In the genomic region with DNA sequence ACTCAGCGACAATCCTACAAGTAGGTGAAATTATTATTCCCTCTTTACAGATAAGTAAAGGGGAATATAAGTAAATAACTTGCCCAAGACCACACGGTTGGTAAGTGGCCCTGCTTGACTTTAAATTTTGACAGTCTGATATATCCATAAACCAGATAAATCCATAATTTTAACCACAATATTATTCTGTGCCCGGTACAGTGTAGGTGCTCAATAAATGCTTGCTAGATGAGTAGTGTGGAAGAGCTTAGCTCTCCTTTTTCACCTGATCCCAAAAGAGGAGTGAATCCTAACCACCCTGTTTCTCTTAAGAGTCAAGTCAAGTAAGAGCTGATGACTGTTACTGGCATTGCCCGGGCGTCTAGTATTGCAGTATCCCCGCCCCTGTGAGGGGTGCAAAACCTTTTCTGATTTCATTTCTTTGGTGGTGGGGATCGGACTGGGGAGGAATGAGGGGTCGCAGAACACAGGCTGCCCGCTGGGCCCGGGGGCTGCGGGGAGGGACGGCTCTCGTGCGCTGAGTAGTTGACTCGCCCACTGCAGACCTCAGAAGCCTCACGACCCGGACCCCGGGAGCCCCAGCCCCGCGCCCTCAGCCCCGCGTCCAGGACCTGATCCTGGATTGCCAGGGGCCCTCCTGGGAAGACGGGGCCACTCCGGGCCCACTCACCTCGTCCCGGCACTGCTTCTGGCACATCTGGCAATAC, we compare ENCODE assay signal across 1 cellular context.
TF ChIP-seq lines count a peak whose summit lies in the region.

No MANE protein-coding gene starts in this region.

TF ChIP-seq in SK-N-SH, 30 proteins besides CTCF, POLR2A, EP300 and RAD21:
- TF ChIP-seq, protein P1, sequence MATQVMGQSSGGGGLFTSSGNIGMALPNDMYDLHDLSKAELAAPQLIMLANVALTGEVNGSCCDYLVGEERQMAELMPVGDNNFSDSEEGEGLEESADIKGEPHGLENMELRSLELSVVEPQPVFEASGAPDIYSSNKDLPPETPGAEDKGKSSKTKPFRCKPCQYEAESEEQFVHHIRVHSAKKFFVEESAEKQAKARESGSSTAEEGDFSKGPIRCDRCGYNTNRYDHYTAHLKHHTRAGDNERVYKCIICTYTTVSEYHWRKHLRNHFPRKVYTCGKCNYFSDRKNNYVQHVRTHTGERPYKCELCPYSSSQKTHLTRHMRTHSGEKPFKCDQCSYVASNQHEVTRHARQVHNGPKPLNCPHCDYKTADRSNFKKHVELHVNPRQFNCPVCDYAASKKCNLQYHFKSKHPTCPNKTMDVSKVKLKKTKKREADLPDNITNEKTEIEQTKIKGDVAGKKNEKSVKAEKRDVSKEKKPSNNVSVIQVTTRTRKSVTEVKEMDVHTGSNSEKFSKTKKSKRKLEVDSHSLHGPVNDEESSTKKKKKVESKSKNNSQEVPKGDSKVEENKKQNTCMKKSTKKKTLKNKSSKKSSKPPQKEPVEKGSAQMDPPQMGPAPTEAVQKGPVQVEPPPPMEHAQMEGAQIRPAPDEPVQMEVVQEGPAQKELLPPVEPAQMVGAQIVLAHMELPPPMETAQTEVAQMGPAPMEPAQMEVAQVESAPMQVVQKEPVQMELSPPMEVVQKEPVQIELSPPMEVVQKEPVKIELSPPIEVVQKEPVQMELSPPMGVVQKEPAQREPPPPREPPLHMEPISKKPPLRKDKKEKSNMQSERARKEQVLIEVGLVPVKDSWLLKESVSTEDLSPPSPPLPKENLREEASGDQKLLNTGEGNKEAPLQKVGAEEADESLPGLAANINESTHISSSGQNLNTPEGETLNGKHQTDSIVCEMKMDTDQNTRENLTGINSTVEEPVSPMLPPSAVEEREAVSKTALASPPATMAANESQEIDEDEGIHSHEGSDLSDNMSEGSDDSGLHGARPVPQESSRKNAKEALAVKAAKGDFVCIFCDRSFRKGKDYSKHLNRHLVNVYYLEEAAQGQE (IDR thresholded peaks at IDR 0.05; ENCODE audit: low read depth, low read length): no peak
- no peak for TF ChIP-seq MEF2A (IDR thresholded peaks at IDR 0.05; ENCODE audit: borderline replicate concordance, low read depth)
- no peak for TF ChIP-seq TEAD4 (IDR thresholded peaks at IDR 0.05; ENCODE audit: borderline replicate concordance, insufficient read depth)
- no peak; the same call in 1 of the 2 replicates for TF ChIP-seq MXI1 (IDR thresholded peaks at IDR 0.05; ENCODE audit: low read depth, low read length)
- TF ChIP-seq SIN3A (IDR thresholded peaks at IDR 0.05; ENCODE audit: borderline replicate concordance, low read depth, low read length): no peak
- no peak for TF ChIP-seq NFIC (IDR thresholded peaks at IDR 0.05; ENCODE audit: borderline replicate concordance)
- TF ChIP-seq FOXM1 (IDR thresholded peaks at IDR 0.05; ENCODE audit: low read depth): no peak
- no peak for TF ChIP-seq YY1 (IDR thresholded peaks at IDR 0.05; ENCODE audit: low read depth)
- no peak for TF ChIP-seq ELF1 (IDR thresholded peaks at IDR 0.05)
- TF ChIP-seq, protein P2, sequence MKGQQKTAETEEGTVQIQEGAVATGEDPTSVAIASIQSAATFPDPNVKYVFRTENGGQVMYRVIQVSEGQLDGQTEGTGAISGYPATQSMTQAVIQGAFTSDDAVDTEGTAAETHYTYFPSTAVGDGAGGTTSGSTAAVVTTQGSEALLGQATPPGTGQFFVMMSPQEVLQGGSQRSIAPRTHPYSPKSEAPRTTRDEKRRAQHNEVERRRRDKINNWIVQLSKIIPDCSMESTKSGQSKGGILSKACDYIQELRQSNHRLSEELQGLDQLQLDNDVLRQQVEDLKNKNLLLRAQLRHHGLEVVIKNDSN (IDR thresholded peaks at IDR 0.05; ENCODE audit: borderline replicate concordance, low read depth): no peak
- no peak for TF ChIP-seq FOXJ3 (CRISPR knock-in tag; IDR thresholded peaks at IDR 0.05)
- TF ChIP-seq, protein P3, sequence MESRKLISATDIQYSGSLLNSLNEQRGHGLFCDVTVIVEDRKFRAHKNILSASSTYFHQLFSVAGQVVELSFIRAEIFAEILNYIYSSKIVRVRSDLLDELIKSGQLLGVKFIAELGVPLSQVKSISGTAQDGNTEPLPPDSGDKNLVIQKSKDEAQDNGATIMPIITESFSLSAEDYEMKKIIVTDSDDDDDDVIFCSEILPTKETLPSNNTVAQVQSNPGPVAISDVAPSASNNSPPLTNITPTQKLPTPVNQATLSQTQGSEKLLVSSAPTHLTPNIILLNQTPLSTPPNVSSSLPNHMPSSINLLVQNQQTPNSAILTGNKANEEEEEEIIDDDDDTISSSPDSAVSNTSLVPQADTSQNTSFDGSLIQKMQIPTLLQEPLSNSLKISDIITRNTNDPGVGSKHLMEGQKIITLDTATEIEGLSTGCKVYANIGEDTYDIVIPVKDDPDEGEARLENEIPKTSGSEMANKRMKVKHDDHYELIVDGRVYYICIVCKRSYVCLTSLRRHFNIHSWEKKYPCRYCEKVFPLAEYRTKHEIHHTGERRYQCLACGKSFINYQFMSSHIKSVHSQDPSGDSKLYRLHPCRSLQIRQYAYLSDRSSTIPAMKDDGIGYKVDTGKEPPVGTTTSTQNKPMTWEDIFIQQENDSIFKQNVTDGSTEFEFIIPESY (IDR thresholded peaks at IDR 0.05; ENCODE audit: borderline replicate concordance, low read depth): no peak
- no peak for TF ChIP-seq RXRA (IDR thresholded peaks at IDR 0.05; ENCODE audit: borderline replicate concordance, low read depth)
